In genomic region chr12:13937735-13938134, GRCh38 we compare ENCODE assay signal across 18 cellular contexts. TPM values are rescaled to one million over a fixed set of nuclear protein-coding genes. Genes with fewer than 3 reads are reported as not detected.
"Had no signal": no experiment of that assay in that cellular context is flagged by ENCODE, and none has a peak within 500 bp of the region (broad histone marks: within the 10 kb centered on the region; RNA-seq: fewer than 3 reads in every experiment).

No MANE protein-coding gene starts in this region.

- H3K9me3 Mint-ChIP-seq: natural killer cell treated with Interleukin-12 subunit alpha and Interleukin-12 subunit beta and Interleukin-15 and Interleukin-18, amount 100 ng/mL, for 72 hours had no signal

- ATAC-seq: esophagus mucosa; heart left ventricle; mucosa of descending colon; natural killer cell treated with Interleukin-12 subunit alpha and Interleukin-12 subunit beta and Interleukin-15 and Interleukin-18, amount 100 ng/mL, for 72 hours; upper lobe of right lung had no signal

- H3K27ac Mint-ChIP-seq: natural killer cell treated with Interleukin-12 subunit alpha and Interleukin-12 subunit beta and Interleukin-15 and Interleukin-18, amount 100 ng/mL, for 72 hours; neural progenitor cell; stimulated activated naive CD8-positive, alpha-beta T cell treated with anti-CD3 and anti-CD28 coated beads, Interleukin-15, Interleukin-2, amounts not matched to agents 100 ng/mL and 50 ng/mL, for 24 hours had no signal

- H3K4me3 Mint-ChIP-seq: natural killer cell treated with Interleukin-12 subunit alpha and Interleukin-12 subunit beta and Interleukin-15 and Interleukin-18, amount 100 ng/mL, for 72 hours; neural progenitor cell; stimulated activated naive CD8-positive, alpha-beta T cell treated with anti-CD3 and anti-CD28 coated beads, Interleukin-15, Interleukin-2, amounts not matched to agents 100 ng/mL and 50 ng/mL, for 24 hours had no signal

- DNase-seq: effector memory CD4-positive, alpha-beta T cell; heart left ventricle; hypothalamus; kidney glomerular epithelial cell; mammary epithelial cell; mucosa of descending colon; nucleus accumbens; ovary; sigmoid colon; stimulated activated CD4-positive, alpha-beta T cell treated with anti-CD3 and anti-CD28 coated beads, Interleukin-2, amount 100 ng/mL, for 48 hours; testis; upper lobe of right lung had no signal

RNA-seq across cellular contexts. Expression of gene GRIN2B, which starts 43.7 kb away (rescaled TPM):
- total RNA-seq: natural killer cell treated with Interleukin-12 subunit alpha and Interleukin-12 subunit beta and Interleukin-15 and Interleukin-18, amount 100 ng/mL, for 72 hours; right atrium auricular region had no signal
- polyA plus RNA-seq: fibroblast of lung, mammary epithelial cell had no signal
